ENCODE assay signal across 8 cellular contexts in the genomic region with DNA sequence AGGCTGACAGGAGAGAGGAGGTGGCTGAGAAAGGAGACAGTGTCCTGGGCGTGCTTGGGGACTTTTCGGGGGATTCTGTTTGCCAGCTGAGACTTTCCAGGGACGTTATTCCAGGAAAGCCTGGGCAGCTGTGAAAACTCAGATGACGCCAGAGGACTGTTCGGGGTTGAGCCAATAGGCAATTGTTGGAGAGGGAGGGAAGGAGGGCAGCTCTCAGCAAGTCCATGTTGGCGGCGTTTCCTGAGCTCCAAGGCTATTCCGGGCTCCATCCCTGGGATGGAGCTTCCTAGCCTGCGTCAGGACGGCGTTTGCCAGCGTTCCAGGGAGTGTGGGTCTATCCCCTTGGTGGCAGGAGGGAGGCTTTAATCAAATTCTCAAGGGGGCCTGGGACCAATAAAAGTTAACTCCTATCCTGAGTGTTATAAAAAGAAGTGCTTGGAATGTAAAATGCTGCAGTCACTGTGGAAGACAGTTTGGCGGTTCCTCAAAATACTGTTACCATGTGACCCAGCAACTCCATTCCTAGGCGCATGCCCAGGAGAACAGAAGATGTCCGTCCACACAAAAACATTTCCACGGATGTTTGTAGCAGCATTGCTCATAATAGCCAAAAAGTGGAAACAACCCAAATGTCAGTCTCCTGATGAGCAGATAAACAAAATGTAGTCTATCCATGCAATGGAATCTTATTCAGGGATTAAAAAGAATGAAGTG. TPM values are rescaled to one million over a fixed set of nuclear protein-coding genes. Genes with fewer than 3 reads are reported as not detected.
DNase-seq lines count a peak whose midpoint lies in the region; ATAC-seq and TF ChIP-seq lines count a peak whose summit lies in the region.

No MANE protein-coding gene starts in this region.

- CTCF ChIA-PET in A673 (lab: Charles Lee): no interaction called here

- POLR2A ChIA-PET in A673 (lab: Charles Lee; ENCODE audit: low non-redundant PET): interaction anchor here (0.6 kb wide), 1 partner anchor 1748 kb away, joined by 3 read pairs; no protein-coding TSS in a partner anchor

- no peaks in the 10 kb centered on the region for H3K9me3 ChIP-seq in A673 (ENCODE audit: low read depth, low read length, poor library complexity, severe bottlenecking)

- no peaks in the 10 kb centered on the region for H3K4me1 ChIP-seq in A673 (ENCODE audit: insufficient read depth, low read length, poor library complexity, severe bottlenecking)

- peak; percentile 1 for ATAC-seq in GM21717 (IDR thresholded peaks at IDR 0.05; ENCODE audit: unreplicated experiment)
- no peak for ATAC-seq in GM21447 (IDR thresholded peaks at IDR 0.05; ENCODE audit: unreplicated experiment)
- no peak for ATAC-seq in GM21367 (IDR thresholded peaks at IDR 0.05; ENCODE audit: unreplicated experiment)

- TF ChIP-seq CTCF in AG09319 (IDR thresholded peaks at IDR 0.05; ENCODE audit: low read depth, low read length) (no peak), fibroblast of pulmonary artery (IDR thresholded peaks at IDR 0.05; ENCODE audit: low read length, missing control alignments) (no peak), A673 (conservative IDR thresholded peaks at IDR 0.05; ENCODE audit: low read depth, low read length) (no peak)

- no peak overlapping the region for H3K27ac ChIP-seq in A673 (ENCODE audit: low read depth, low read length, poor library complexity, severe bottlenecking)

- DNase-seq in AG09319 (ENCODE audit: extremely low read depth, low read depth) (peak; percentile 71), SKM-1 treated with dmso at 0.1 percent for 144 hours (lab: John Stamatoyannopoulos, UW; ENCODE audit: unreplicated experiment) (peak; percentile 86), fibroblast of pulmonary artery (ENCODE audit: low read depth) (peak; percentile 93), occipital lobe (lab: John Stamatoyannopoulos, UW) (peak; percentile 77), A673 (ENCODE audit: low spot score) (no peak)

- no peaks in the 10 kb centered on the region for H3K36me3 ChIP-seq in A673 (ENCODE audit: insufficient read depth, low read length, poor library complexity, severe bottlenecking)

- H3K4me3 ChIP-seq in fibroblast of pulmonary artery (replicated peaks; ENCODE audit: low read depth, low read length): peak overlapping the region; percentile 43
- no peak overlapping the region for H3K4me3 ChIP-seq in A673 (ENCODE audit: low read depth, low read length, poor library complexity, severe bottlenecking)

- intact Hi-C loops in A673 (cut with micrococcal nuclease; ENCODE audit: unreplicated experiment): no loop called here

- no TSS peak for BruUV-seq in A673 (replicated peaks; lab: Mats Ljungman, UMichigan)

- no peaks in the 10 kb centered on the region for H3K27me3 ChIP-seq in A673 (replicated peaks; ENCODE audit: insufficient read depth, low read depth, low read length, poor library complexity)

RNA-seq across cellular contexts. Expression of a gene that starts 15.2 kb away (rescaled TPM):
- total RNA-seq in occipital lobe (14.5 TPM), A673 (2021) (5.0 and 5.7 TPM in 2 replicates)
